In the genomic region with DNA sequence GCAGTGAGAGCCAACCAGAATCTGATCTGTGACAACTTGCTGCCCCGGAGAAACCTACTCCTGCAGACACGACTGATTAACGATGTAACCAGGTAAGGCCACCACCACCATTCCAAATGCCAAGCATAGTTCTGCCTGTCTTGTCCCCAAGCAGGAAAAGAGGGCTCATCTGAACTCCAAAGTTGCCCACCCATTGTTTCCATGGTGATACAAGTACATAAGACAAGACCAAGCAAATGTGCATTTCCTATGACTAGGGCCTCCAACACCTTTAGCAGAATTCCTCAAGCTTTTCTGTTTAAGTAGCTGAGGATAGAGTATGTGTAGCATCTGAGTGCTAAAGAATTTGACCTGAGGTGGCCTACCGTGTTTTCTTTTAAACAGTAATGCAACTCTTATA, we compare ENCODE assay signal across 7 cellular contexts.
"Had no signal": no experiment of that assay in that cellular context is flagged by ENCODE, and none has a peak within 500 bp of the region (broad histone marks: within the 10 kb centered on the region; RNA-seq: fewer than 3 reads in every experiment).

No MANE protein-coding gene starts in this region.

- H2AFZ ChIP-seq: GM23338 had no signal

- H3K36me3 ChIP-seq: HAP-1 had no signal

- H3K9me3 ChIP-seq: HAP-1 had no signal

- H3K4me3 Mint-ChIP-seq: GM23338, HFFc6, IgD-negative memory B cell had no signal

- DNase-seq: H7, HFFc6 had no signal

- H3K27ac ChIP-seq: HL-60 had no signal

- H3K9me3 Mint-ChIP-seq: GM23338, HFFc6 had no signal

- H3K36me3 Mint-ChIP-seq: IgD-negative memory B cell had no signal

- H3K4me1 Mint-ChIP-seq: IgD-negative memory B cell had no signal

- FAIRE-seq: HepG2 had no signal

- H3K4me3 ChIP-seq: GM23338, HAP-1 had no signal

- H3K27ac Mint-ChIP-seq: GM23338, HFFc6, IgD-negative memory B cell had no signal
